Comparison of ENCODE assay signal across 9 cellular contexts in the genomic region with DNA sequence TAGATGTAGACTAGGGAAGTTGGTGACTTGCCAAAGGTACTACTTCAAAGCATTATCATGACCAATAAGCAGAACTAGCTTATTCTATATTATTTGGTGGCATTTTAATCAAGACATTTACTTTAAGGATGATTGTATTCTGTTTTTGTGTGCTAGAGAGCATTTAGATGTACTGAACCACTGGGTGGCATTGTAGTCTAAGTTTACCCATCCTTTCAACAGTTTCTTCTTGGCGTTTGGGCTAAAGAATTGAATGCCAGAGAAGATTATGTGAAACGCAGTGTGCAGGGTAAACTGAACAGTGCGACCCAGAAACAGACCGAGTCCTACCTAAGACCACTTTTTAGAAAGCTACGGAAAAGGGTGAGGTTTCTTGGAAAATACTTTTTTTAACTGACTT. TPM values are rescaled to one million over a fixed set of nuclear protein-coding genes. Genes with fewer than 3 reads are reported as not detected.
A peak's percentile ranks its signal among the peaks of the same experiment; 100 is the strongest.
DNase-seq lines count a peak whose midpoint lies in the region; ATAC-seq, FAIRE-seq and TF ChIP-seq lines count a peak whose summit lies in the region.
"Had no signal": no experiment of that assay in that cellular context is flagged by ENCODE, and none has a peak within 500 bp of the region (broad histone marks: within the 10 kb centered on the region; RNA-seq: fewer than 3 reads in every experiment).

No MANE protein-coding gene starts in this region.

- DNase-seq in A673 (ENCODE audit: low spot score) (peak; percentile 63), HCEC 1CT (peak; percentile 44), ascending aorta (ENCODE audit: low spot score in 2 of 2) (no peak)
- DNase-seq: NCI-H2029 had no signal

- POLR2A ChIA-PET in A673 (lab: Charles Lee; ENCODE audit: low non-redundant PET), result no interaction called here

- no peak overlapping the region for H3K27ac ChIP-seq in A673 (ENCODE audit: low read depth, low read length, poor library complexity, severe bottlenecking)
- no peak overlapping the region for H3K27ac ChIP-seq in ascending aorta

- FAIRE-seq in islet of Langerhans (lab: Jason Lieb, UNC), result peak; percentile 91

- peaks cover 40% of the 10 kb centered on the region for H3K4me1 ChIP-seq in A673 (ENCODE audit: insufficient read depth, low read length, poor library complexity, severe bottlenecking)
- no peaks in the 10 kb centered on the region for H3K4me1 ChIP-seq in ascending aorta

- intact Hi-C loops in A673 (cut with micrococcal nuclease; ENCODE audit: unreplicated experiment) (loop anchor here (1.0 to 10.0 kb wide), 2 partner anchors 165 to 861 kb away; no protein-coding TSS in a partner anchor), ascending aorta (cut with DNase I) (no loop called here)

- no TSS peak for BruUV-seq in A673 (replicated peaks; lab: Mats Ljungman, UMichigan)

- CTCF ChIA-PET in A673 (lab: Charles Lee), result no interaction called here

- H3K9me3 ChIP-seq in A673 (ENCODE audit: low read depth, low read length, poor library complexity, severe bottlenecking) (no peaks in the 10 kb centered on the region), ascending aorta (no peaks in the 10 kb centered on the region)

- TF ChIP-seq CTCF in A673 (conservative IDR thresholded peaks at IDR 0.05; ENCODE audit: low read depth, low read length) (peak; percentile 56), ascending aorta (IDR thresholded peaks at IDR 0.05) (peak in 2 of 3 experiments; percentile 9 to 39)

- no peak overlapping the region for H3K4me3 ChIP-seq in A673 (ENCODE audit: low read depth, low read length, poor library complexity, severe bottlenecking)
- no peak overlapping the region for H3K4me3 ChIP-seq in ascending aorta

- H3K36me3 ChIP-seq in A673 (ENCODE audit: insufficient read depth, low read length, poor library complexity, severe bottlenecking) (peaks cover 13% of the 10 kb centered on the region), ascending aorta (peaks cover 25 to 70% of the 10 kb centered on the region in 2 donors)

- H3K27me3 ChIP-seq in A673 (replicated peaks; ENCODE audit: insufficient read depth, low read depth, low read length, poor library complexity) (no peaks in the 10 kb centered on the region), ascending aorta (no peaks in the 10 kb centered on the region)

- ATAC-seq in HG02852 (IDR thresholded peaks at IDR 0.05; ENCODE audit: unreplicated experiment) (no peak), GM21515 (IDR thresholded peaks at IDR 0.05; ENCODE audit: unreplicated experiment) (no peak), GM18867 (IDR thresholded peaks at IDR 0.05; ENCODE audit: unreplicated experiment) (no peak), GM19351 (IDR thresholded peaks at IDR 0.05; ENCODE audit: unreplicated experiment) (no peak)

RNA-seq across cellular contexts. Expression of gene PRPF18, which starts 26.8 kb away (rescaled TPM):
- total RNA-seq in A673 (2021) (21.9 and 22.9 TPM in 2 replicates), ascending aorta (3.4 TPM)

Comparison
In these comparisons a context has a peak if more than half of its experiments do, and no peak if none do; other contexts are left out.
1. DNase-seq: peak in A673 (single experiment) and HCEC 1CT (single experiment); none in ascending aorta (0 of 2).